In genomic region chr19:18419195-18419698, GRCh38 we compare ENCODE assay signal across 8 cellular contexts. TPM values are rescaled to one million over a fixed set of nuclear protein-coding genes. Genes with fewer than 3 reads are reported as not detected.
DNase-seq lines count a peak whose midpoint lies in the region; TF ChIP-seq lines count a peak whose summit lies in the region.

Gene SSBP4, plus strand, starts transcription at chr19:18419398. Its CDS starts 251 bp downstream, at chr19:18419649.

- DNase-seq in GDM1 (lab: John Stamatoyannopoulos, UW) (peak; percentile 80), HFFc6 (peak; percentile 57), NCI-H2107 treated with DMSO at 0.1 percent for 48 hours (lab: John Stamatoyannopoulos, UW; ENCODE audit: unreplicated experiment) (peak; percentile 17), inferior parietal cortex (ENCODE audit: extremely low spot score) (peak; percentile 67), spleen (peak; percentile 92), middle frontal gyrus (ENCODE audit: extremely low spot score, low spot score) (no peak)
- peak; percentile 76 for DNase-seq in central memory CD4-positive, alpha-beta T cell

- H3K36me3 Mint-ChIP-seq in HFFc6 (ENCODE audit: low read depth), result no peaks in the 10 kb centered on the region

- 1 to 10% (median 1%) methylated on average over 2 to 80 of the region's 80 CpGs; no CpG with 5 or more reads in 1 of the 5 donors for WGBS in spleen, 5 donors

- no peaks in the 10 kb centered on the region for H3K9me3 Mint-ChIP-seq in HFFc6

- H3K4me1 ChIP-seq in spleen, result peaks cover 81 to 95% (median 93%) of the 10 kb centered on the region in 6 donors

- no peaks in the 10 kb centered on the region for H3K9me3 ChIP-seq in spleen

- H3K27me3 ChIP-seq in spleen (replicated peaks in 1 of 7), result peaks cover 0 to 56% (median 11%) of the 10 kb centered on the region in 7 donors

- H3K27me3 Mint-ChIP-seq in HFFc6 (ENCODE audit: insufficient read depth), result peaks cover 7% of the 10 kb centered on the region

- peak within 1 kb of the TSS; percentile 96 for H3K27ac Mint-ChIP-seq in HFFc6

- H3K4me1 Mint-ChIP-seq in HFFc6 (ENCODE audit: low read depth), result peaks cover 79% of the 10 kb centered on the region

- peak; percentile 51 for TF ChIP-seq CTCF in HFFc6 (IDR thresholded peaks at IDR 0.05)
- peak; percentile 80 for TF ChIP-seq CTCF in VCaP (conservative IDR thresholded peaks at IDR 0.05)
- TF ChIP-seq CTCF in spleen (IDR thresholded peaks at IDR 0.05 in 8 of 11, conservative IDR thresholded peaks at IDR 0.05 in 3 of 11), result peak in 6 of 11 experiments; percentile 14 to 57 (median 48)

- peak within 1 kb of the TSS; percentile 96 for H3K4me3 Mint-ChIP-seq in HFFc6

- peak within 1 kb of the TSS; percentile 64 to 88 (median 70) for H3K4me3 ChIP-seq in spleen

- peak in 1 of 3 donors; percentile 31 for TF ChIP-seq POLR2A in spleen (IDR thresholded peaks at IDR 0.05)

- peak within 1 kb of the TSS; percentile 83 for H3K27ac ChIP-seq in VCaP
- peak within 1 kb of the TSS; percentile 64 to 94 (median 90) for H3K27ac ChIP-seq in spleen

- intact Hi-C loops in spleen (cut with DNase I; ENCODE audit: low total_unique reads), result no loop called here

- H3K36me3 ChIP-seq in spleen, result no peaks in the 10 kb centered on the region

RNA-seq across cellular contexts. Expression of gene SSBP4, which starts in this region (rescaled TPM):
- total RNA-seq in HFFc6 (2021; fragmentation: NEBNext Ultra II Directional; extraction: Animal tissue kit (Norgen Biotek cat#: 25700)), result 10 to 100 TPM; 76.4 to 84.3 (median 80.4) TPM
- 100 to 1,000 TPM in 1 of 7 donors, 10 to 100 TPM in 6; 56.3 to 103 (median 82.4) TPM for total RNA-seq in spleen
- 100 to 1,000 TPM in 1 of 3 donors, 10 to 100 TPM in 2; 80.6 to 143 (median 94.9) TPM for polyA plus RNA-seq in spleen
